Comparison of ENCODE assay signal across 35 cellular contexts in the genomic region with DNA sequence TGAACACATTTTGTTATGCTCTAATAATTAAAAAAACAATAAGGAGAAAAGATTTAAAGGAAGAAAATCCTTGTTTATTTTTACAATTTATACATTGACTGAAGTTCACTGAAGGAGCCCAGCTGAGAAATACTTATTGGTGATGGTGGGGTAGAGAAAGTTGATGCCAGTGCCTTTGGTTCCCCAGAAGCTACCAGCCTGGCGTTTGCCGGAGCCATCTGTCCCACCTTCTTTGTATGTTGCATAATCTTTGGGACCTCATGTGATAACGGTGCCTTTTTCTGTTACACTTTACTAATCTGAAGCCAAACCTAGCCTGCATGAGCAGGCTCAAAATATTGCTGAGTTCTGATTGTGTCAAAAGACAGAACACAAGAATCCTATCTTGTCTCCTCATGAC. TPM values are rescaled to one million over a fixed set of nuclear protein-coding genes. Genes with fewer than 3 reads are reported as not detected.
"Had no signal": no experiment of that assay in that cellular context is flagged by ENCODE, and none has a peak within 500 bp of the region (broad histone marks: within the 10 kb centered on the region; RNA-seq: fewer than 3 reads in every experiment).

No MANE protein-coding gene starts in this region.

- H3K36me3 Mint-ChIP-seq: activated CD4-positive, alpha-beta memory T cell treated with anti-CD3 and anti-CD28 coated beads for 36 hours; activated CD8-positive, alpha-beta memory T cell treated with anti-CD3 and anti-CD28 coated beads, Interleukin-2, amount 10 ng/mL, durations not matched to agents 7 days and 5 days; activated naive CD8-positive, alpha-beta T cell had no signal

- H3K4me1 Mint-ChIP-seq: activated B cell treated with CpG ODN at 0.5 μM for 24 hours; activated CD8-positive, alpha-beta memory T cell treated with anti-CD3 and anti-CD28 coated beads, Interleukin-2, amount 10 ng/mL, durations not matched to agents 7 days and 5 days; central memory CD8-positive, alpha-beta T cell; endodermal cell had no signal

- H3K9me3 ChIP-seq: colonic mucosa had no signal

- H3K27me3 ChIP-seq: brain microvascular endothelial cell, colonic mucosa had no signal

- H3K4me1 ChIP-seq: colonic mucosa had no signal

- H3K4me3 Mint-ChIP-seq: activated B cell treated with CpG ODN at 0.5 μM for 24 hours; activated CD4-positive, alpha-beta memory T cell treated with anti-CD3 and anti-CD28 coated beads for 36 hours; activated CD8-positive, alpha-beta memory T cell treated with anti-CD3 and anti-CD28 coated beads, Interleukin-2, amount 10 ng/mL, durations not matched to agents 7 days and 5 days; activated CD8-positive, alpha-beta T cell treated with anti-CD3 and anti-CD28 coated beads, Interleukin-2, amount 10 ng/mL, durations not matched to agents 7 days and 5 days; activated naive CD8-positive, alpha-beta T cell; activated T-helper 1 cell treated with anti-CD3 and anti-CD28 coated beads, Interleukin-12 subunit alpha, Interleukin-12 subunit beta, Interleukin-2, Interleukin-4 antibody, amounts not matched to agents 30 ng/mL and 10 ng/mL and 1 ng/mL, durations not matched to agents 14 hours and 24 hours and 36 hours; central memory CD8-positive, alpha-beta T cell; endodermal cell; T-helper 17 cell; T-helper 2 cell treated with Interferon-gamma antibody and Interleukin-4, amounts not matched to agents 5 μg/mL and 100 μg/mL, for 36 hours had no signal

- DNase-seq: activated B cell treated with CpG ODN at 0.5 μM for 24 hours; activated CD4-positive, alpha-beta memory T cell treated with anti-CD3 and anti-CD28 coated beads for 36 hours; activated CD4-positive, alpha-beta T cell treated with anti-CD3 and anti-CD28 coated beads for 48 hours; activated CD4-positive, alpha-beta T cell treated with anti-CD3 and anti-CD28 coated beads, Interleukin-2, amount 50 U/mL, for 1 hour; activated CD8-positive, alpha-beta memory T cell treated with anti-CD3 and anti-CD28 coated beads, Interleukin-2, amount 10 ng/mL, durations not matched to agents 7 days and 5 days; activated CD8-positive, alpha-beta memory T cell treated with anti-CD3 and anti-CD28 coated beads, Interleukin-2, amount 50 U/mL, for 4 hours; activated CD8-positive, alpha-beta T cell treated with anti-CD3 and anti-CD28 coated beads, Interleukin-2, amount 10 ng/mL, durations not matched to agents 7 days and 5 days; activated effector memory CD4-positive, alpha-beta T cell treated with anti-CD3 and anti-CD28 coated beads, Interleukin-2, amount 50 U/mL, for 16 hours; activated naive CD4-positive, alpha-beta T cell; activated naive CD4-positive, alpha-beta T cell treated with anti-CD3 and anti-CD28 coated beads, Interleukin-2, amount 50 U/mL, for 16 hours; activated T-cell treated with anti-CD3 and anti-CD28 coated beads, Interleukin-2, amount 50 U/mL, for 1 hour; activated T-cell treated with anti-CD3 and anti-CD28 coated beads, Interleukin-2, amount 50 U/mL, for 48 hours; amniotic stem cell; anterior cingulate cortex; brain microvascular endothelial cell; colonic mucosa; effector memory CD4-positive, alpha-beta T cell; endodermal cell; foreskin fibroblast; head of caudate nucleus; T-helper 1 cell; T-helper 17 cell; T1000; WERI-Rb-1 had no signal

- ATAC-seq: activated CD4-positive, CD25-positive, alpha-beta regulatory T cell treated with anti-CD3 and anti-CD28 coated beads, Interleukin-2, amount 50 U/mL, for 24 hours; activated CD8-positive, alpha-beta memory T cell treated with anti-CD3 and anti-CD28 coated beads, Interleukin-2, amount 10 ng/mL, durations not matched to agents 7 days and 5 days; activated CD8-positive, alpha-beta T cell treated with anti-CD3 and anti-CD28 coated beads, Interleukin-2, amount 10 ng/mL, durations not matched to agents 7 days and 5 days; esophagus mucosa; T-helper 17 cell had no signal

- H3K9me3 Mint-ChIP-seq: activated B cell treated with CpG ODN at 0.5 μM for 24 hours; activated CD4-positive, alpha-beta memory T cell treated with anti-CD3 and anti-CD28 coated beads for 36 hours; activated T-helper 1 cell treated with anti-CD3 and anti-CD28 coated beads, Interleukin-12 subunit alpha, Interleukin-12 subunit beta, Interleukin-2, Interleukin-4 antibody, amounts not matched to agents 30 ng/mL and 10 ng/mL and 1 ng/mL, durations not matched to agents 14 hours and 24 hours and 36 hours; central memory CD8-positive, alpha-beta T cell; endodermal cell; T-helper 2 cell treated with Interferon-gamma antibody and Interleukin-4, amounts not matched to agents 5 μg/mL and 100 μg/mL, for 36 hours had no signal

- H3K27me3 Mint-ChIP-seq: activated CD4-positive, alpha-beta memory T cell treated with anti-CD3 and anti-CD28 coated beads for 36 hours; central memory CD8-positive, alpha-beta T cell had no signal

- H3K27ac Mint-ChIP-seq: activated B cell treated with CpG ODN at 0.5 μM for 24 hours; activated CD4-positive, alpha-beta memory T cell treated with anti-CD3 and anti-CD28 coated beads for 36 hours; activated CD8-positive, alpha-beta memory T cell treated with anti-CD3 and anti-CD28 coated beads, Interleukin-2, amount 10 ng/mL, durations not matched to agents 7 days and 5 days; activated CD8-positive, alpha-beta T cell treated with anti-CD3 and anti-CD28 coated beads, Interleukin-2, amount 10 ng/mL, durations not matched to agents 7 days and 5 days; activated naive CD8-positive, alpha-beta T cell; activated T-helper 1 cell treated with anti-CD3 and anti-CD28 coated beads, Interleukin-12 subunit alpha, Interleukin-12 subunit beta, Interleukin-2, Interleukin-4 antibody, amounts not matched to agents 30 ng/mL and 10 ng/mL and 1 ng/mL, durations not matched to agents 14 hours and 24 hours and 36 hours; activated T-helper 2 cell treated with anti-CD3 and anti-CD28 coated beads, Interferon-gamma antibody, Interleukin-2, Interleukin-4, amounts not matched to agents 10 μg/mL and 5 μg/mL and 100 μg/mL, durations not matched to agents 14 hours and 24 hours and 36 hours; endodermal cell; T-helper 17 cell; T-helper 2 cell treated with Interferon-gamma antibody and Interleukin-4, amounts not matched to agents 5 μg/mL and 100 μg/mL, for 36 hours had no signal

- H3K36me3 ChIP-seq: brain microvascular endothelial cell, colonic mucosa, WERI-Rb-1 had no signal

- H3K4me3 ChIP-seq: colonic mucosa had no signal

- H3K27ac ChIP-seq: brain microvascular endothelial cell, colonic mucosa, WERI-Rb-1 had no signal

- FAIRE-seq: astrocyte, bronchial epithelial cell, frontal cortex had no signal

RNA-seq across cellular contexts. Expression of a gene that starts 22.7 kb away (rescaled TPM):
- total RNA-seq: activated B cell treated with CpG ODN at 0.5 μM for 24 hours; activated CD8-positive, alpha-beta memory T cell treated with anti-CD3 and anti-CD28 coated beads, Interleukin-2, amount 10 ng/mL, durations not matched to agents 7 days and 5 days; activated CD8-positive, alpha-beta T cell treated with anti-CD3 and anti-CD28 coated beads, Interleukin-2, amount 10 ng/mL, durations not matched to agents 7 days and 5 days; activated T-helper 1 cell treated with anti-CD3 and anti-CD28 coated beads, Interleukin-12 subunit alpha, Interleukin-12 subunit beta, Interleukin-2, Interleukin-4 antibody, amounts not matched to agents 30 ng/mL and 10 ng/mL and 1 ng/mL, durations not matched to agents 14 hours and 24 hours and 36 hours; activated T-helper 2 cell treated with anti-CD3 and anti-CD28 coated beads, Interferon-gamma antibody, Interleukin-2, Interleukin-4, amounts not matched to agents 10 μg/mL and 5 μg/mL and 100 μg/mL, durations not matched to agents 14 hours and 24 hours and 36 hours; dermis microvascular lymphatic vessel endothelial cell had no signal
